ENCODE assay signal across 25 cellular contexts in genomic region chr1:36876990-36877389, GRCh38.
DNase-seq lines count a peak whose midpoint lies in the region; ATAC-seq and TF ChIP-seq lines count a peak whose summit lies in the region.
"Had no signal": no experiment of that assay in that cellular context is flagged by ENCODE, and none has a peak within 500 bp of the region (broad histone marks: within the 10 kb centered on the region; RNA-seq: fewer than 3 reads in every experiment).

No MANE protein-coding gene starts in this region.

- H3K27me3 ChIP-seq in right atrium auricular region (no peaks in the 10 kb centered on the region), colonic mucosa (no peaks in the 10 kb centered on the region), osteoblast (ENCODE audit: insufficient read depth, low read length) (no peaks in the 10 kb centered on the region), MG63 (no peaks in the 10 kb centered on the region)

- H3K9me3 ChIP-seq in right atrium auricular region (no peaks in the 10 kb centered on the region), colonic mucosa (no peaks in the 10 kb centered on the region), osteoblast (ENCODE audit: low read depth, low read length) (no peaks in the 10 kb centered on the region), MG63 (no peaks in the 10 kb centered on the region)
- H3K9me3 ChIP-seq: A549, SJCRH30 had no signal

- TF ChIP-seq POLR2A in GM18505 (IDR thresholded peaks at IDR 0.05; ENCODE audit: borderline replicate concordance, extremely low read depth, insufficient read depth, insufficient read length): no peak

- H3K27ac ChIP-seq in right atrium auricular region (no peak overlapping the region), colonic mucosa (no peak overlapping the region), osteoblast (ENCODE audit: low read depth, low read length) (no peak overlapping the region)
- H3K27ac ChIP-seq: A549, HL-60, SJCRH30 had no signal

- no peaks in the 10 kb centered on the region for H4K20me1 ChIP-seq in osteoblast (ENCODE audit: insufficient read depth, low read length)

- H3K9ac ChIP-seq in colonic mucosa (ENCODE audit: low read depth in 2 of 2, low read length in 2 of 2): no peak overlapping the region

- intact Hi-C loops in Right ventricle myocardium superior (cut with DNase I) (no loop called here), colonic mucosa (cut with DNase I) (no loop called here)

- no peak overlapping the region for H3K4me3 ChIP-seq in right atrium auricular region
- no peak overlapping the region for H3K4me3 ChIP-seq in colonic mucosa
- no peak overlapping the region for H3K4me3 ChIP-seq in osteoblast (ENCODE audit: insufficient read depth, low read length)
- no peak overlapping the region for H3K4me3 ChIP-seq in MG63
- H3K4me3 ChIP-seq: A549, GM12878, SJCRH30 had no signal

- no peak overlapping the region for H3K4me2 ChIP-seq in osteoblast (ENCODE audit: insufficient read depth, low read length)
- H3K4me2 ChIP-seq: A549 had no signal

- ATAC-seq in Right ventricle myocardium superior (ENCODE audit: poor library complexity) (no peak), GM18505 (IDR thresholded peaks at IDR 0.05; ENCODE audit: unreplicated experiment) (no peak)
- ATAC-seq: A549, GM12878, HCT116, PC-3 had no signal

- H3K36me3 ChIP-seq in right atrium auricular region (no peaks in the 10 kb centered on the region), colonic mucosa (no peaks in the 10 kb centered on the region), osteoblast (ENCODE audit: insufficient read depth, low read length) (no peaks in the 10 kb centered on the region), MG63 (no peaks in the 10 kb centered on the region)
- H3K36me3 ChIP-seq: SJCRH30 had no signal

- no peak for TF ChIP-seq CTCF in right atrium auricular region (IDR thresholded peaks at IDR 0.05)
- no peak for TF ChIP-seq CTCF in colonic mucosa (IDR thresholded peaks at IDR 0.05)
- TF ChIP-seq CTCF in osteoblast (IDR thresholded peaks at IDR 0.05; ENCODE audit: extremely low read depth, low read depth, low read length): no peak

- DNase-seq in right atrium auricular region (ENCODE audit: low spot score) (peak; percentile 5), Right ventricle myocardium superior (no peak), colonic mucosa (peak; percentile 1), osteoblast (ENCODE audit: insufficient read length, low spot score, missing footprints) (peak; percentile 51), NCI-H446 (lab: John Stamatoyannopoulos, UW) (no peak), MG63 (no peak)
- DNase-seq: C1 segment of cervical spinal cord; CD4-positive, alpha-beta memory T cell; COR-L47; GOT3; NCI-H1092 treated with DMSO at 0.1 percent for 48 hours; NCI-H1436 treated with DMSO at 0.1 percent for 48 hours; NCI-H187 treated with DMSO at 0.1 percent for 48 hours; NCI-H2171 treated with DMSO at 0.1 percent for 48 hours; NCI-H345; NCI-H526; NCI-H82; NK-92 treated with Interleukin-12 subunit alpha and Interleukin-12 subunit beta, amount 100 ng/mL, for 24 hours; PC-3; SJCRH30 had no signal

- no peak overlapping the region for H2AFZ ChIP-seq in osteoblast (ENCODE audit: low read length)

- no peaks in the 10 kb centered on the region for H3K4me1 ChIP-seq in right atrium auricular region
- no peaks in the 10 kb centered on the region for H3K4me1 ChIP-seq in colonic mucosa
- H3K4me1 ChIP-seq in osteoblast (ENCODE audit: insufficient read depth, low read length): no peaks in the 10 kb centered on the region
- H3K4me1 ChIP-seq: A549, SJCRH30 had no signal

- no peaks in the 10 kb centered on the region for H3K79me2 ChIP-seq in osteoblast (ENCODE audit: insufficient read depth, low read length)

Comparison
In these comparisons a context has a peak if more than half of its experiments do, and no peak if none do; other contexts are left out.
1. DNase-seq: peak in right atrium auricular region (single experiment), colonic mucosa (single experiment) and osteoblast (single experiment); none in Right ventricle myocardium superior (single experiment), NCI-H446 (0 of 2) and MG63 (single experiment).